9 cellular contexts compared by ENCODE assay signal in genomic region chr6:107713214-107713962, GRCh38.
DNase-seq lines count a peak whose midpoint lies in the region; ATAC-seq and TF ChIP-seq lines count a peak whose summit lies in the region.
"Had no signal": no experiment of that assay in that cellular context is flagged by ENCODE, and none has a peak within 500 bp of the region (broad histone marks: within the 10 kb centered on the region; RNA-seq: fewer than 3 reads in every experiment).

No MANE protein-coding gene starts in this region.

- peaks cover 21% of the 10 kb centered on the region for H3K4me1 Mint-ChIP-seq in CD14-positive monocyte
- H3K4me1 Mint-ChIP-seq in natural killer cell treated with Interleukin-12 subunit alpha and Interleukin-12 subunit beta and Interleukin-15 and Interleukin-18, amount 100 ng/mL, for 72 hours (ENCODE audit: low read depth in 2 of 2) = peaks cover 47 to 51% of the 10 kb centered on the region in 2 donors
- H3K4me1 Mint-ChIP-seq in glutamatergic neuron (ENCODE audit: low read depth, unreplicated experiment) = peaks cover 14% of the 10 kb centered on the region

- H3K27ac Mint-ChIP-seq in CD14-positive monocyte (peak overlapping the region in 1 of 7 donors; percentile 63), glutamatergic neuron (ENCODE audit: unreplicated experiment) (no peak overlapping the region)
- H3K27ac Mint-ChIP-seq in natural killer cell treated with Interleukin-12 subunit alpha and Interleukin-12 subunit beta and Interleukin-15 and Interleukin-18, amount 100 ng/mL, for 72 hours = peak overlapping the region; percentile 82 to 91

- H3K4me3 ChIP-seq in ascending aorta = peak overlapping the region; percentile 20 to 30

- H3K4me3 Mint-ChIP-seq in CD14-positive monocyte = peak overlapping the region; percentile 18 to 64
- H3K4me3 Mint-ChIP-seq in natural killer cell treated with Interleukin-12 subunit alpha and Interleukin-12 subunit beta and Interleukin-15 and Interleukin-18, amount 100 ng/mL, for 72 hours = peak overlapping the region; percentile 83
- H3K4me3 Mint-ChIP-seq in glutamatergic neuron (ENCODE audit: unreplicated experiment) = no peak overlapping the region

- TF ChIP-seq CTCF in CD14-positive monocyte (IDR thresholded peaks at IDR 0.05) (no peak), ascending aorta (IDR thresholded peaks at IDR 0.05) (no peak), glutamatergic neuron (IDR thresholded peaks at IDR 0.05; ENCODE audit: partially characterized antibody, unreplicated experiment) (no peak)

- H3K9me3 Mint-ChIP-seq in CD14-positive monocyte (peaks cover 0 to 20% (median 6%) of the 10 kb centered on the region in 7 donors), glutamatergic neuron (ENCODE audit: unreplicated experiment) (peaks cover 5% of the 10 kb centered on the region)
- H3K9me3 Mint-ChIP-seq in natural killer cell treated with Interleukin-12 subunit alpha and Interleukin-12 subunit beta and Interleukin-15 and Interleukin-18, amount 100 ng/mL, for 72 hours = no peaks in the 10 kb centered on the region

- DNase-seq in CD14-positive monocyte (ENCODE audit: low spot score) = no peak
- peak; percentile 85 for DNase-seq in NCI-H82 (lab: John Stamatoyannopoulos, UW)
- no peak for DNase-seq in ascending aorta (ENCODE audit: low spot score in 2 of 2)
- DNase-seq in natural killer cell treated with Interleukin-12 subunit alpha and Interleukin-12 subunit beta and Interleukin-15 and Interleukin-18, amount 100 ng/mL, for 72 hours (ENCODE audit: low spot score) = no peak
- no peak for DNase-seq in dedifferentiated amniotic fluid mesenchymal stem cell (ENCODE audit: extremely low spot score)
- DNase-seq in glutamatergic neuron = no peak
- DNase-seq: NCI-H1436 treated with DMSO at 0.1 percent for 48 hours had no signal

- H3K9me3 ChIP-seq in ascending aorta = no peaks in the 10 kb centered on the region

- H3K27me3 ChIP-seq in ascending aorta = no peaks in the 10 kb centered on the region

- H3K27me3 Mint-ChIP-seq in CD14-positive monocyte (ENCODE audit: low read depth in 3 of 3) (peaks cover 8 to 12% (median 9%) of the 10 kb centered on the region in 3 donors), glutamatergic neuron (ENCODE audit: unreplicated experiment) (no peaks in the 10 kb centered on the region)
- H3K27me3 Mint-ChIP-seq in natural killer cell treated with Interleukin-12 subunit alpha and Interleukin-12 subunit beta and Interleukin-15 and Interleukin-18, amount 100 ng/mL, for 72 hours = no peaks in the 10 kb centered on the region

- intact Hi-C loops in CD14-positive monocyte (cut with micrococcal nuclease) = no loop called here
- intact Hi-C loops in ascending aorta (cut with DNase I) = no loop called here

- H3K27ac ChIP-seq in ascending aorta = no peak overlapping the region

- no peaks in the 10 kb centered on the region for H3K36me3 ChIP-seq in ascending aorta

- no peaks in the 10 kb centered on the region for H3K4me1 ChIP-seq in ascending aorta

- no peaks in the 10 kb centered on the region for H3K36me3 Mint-ChIP-seq in CD14-positive monocyte
- H3K36me3 Mint-ChIP-seq in natural killer cell treated with Interleukin-12 subunit alpha and Interleukin-12 subunit beta and Interleukin-15 and Interleukin-18, amount 100 ng/mL, for 72 hours = no peaks in the 10 kb centered on the region
- no peaks in the 10 kb centered on the region for H3K36me3 Mint-ChIP-seq in glutamatergic neuron (ENCODE audit: unreplicated experiment)

- ATAC-seq in natural killer cell treated with Interleukin-12 subunit alpha and Interleukin-12 subunit beta and Interleukin-15 and Interleukin-18, amount 100 ng/mL, for 72 hours = peak; percentile 59 to 66
- ATAC-seq in HG03520 (IDR thresholded peaks at IDR 0.05; ENCODE audit: unreplicated experiment) = no peak
- ATAC-seq in GM18511 (IDR thresholded peaks at IDR 0.05; ENCODE audit: unreplicated experiment) = no peak

Comparison
In these comparisons a context has a peak if more than half of its experiments do, and no peak if none do; other contexts are left out.
1. ATAC-seq: peak in natural killer cell treated with Interleukin-12 subunit alpha and Interleukin-12 subunit beta and Interleukin-15 and Interleukin-18, amount 100 ng/mL, for 72 hours (2 of 2); none in HG03520 (single experiment) and GM18511 (single experiment).